Comparison of ENCODE assay signal across 9 cellular contexts in the genomic region with DNA sequence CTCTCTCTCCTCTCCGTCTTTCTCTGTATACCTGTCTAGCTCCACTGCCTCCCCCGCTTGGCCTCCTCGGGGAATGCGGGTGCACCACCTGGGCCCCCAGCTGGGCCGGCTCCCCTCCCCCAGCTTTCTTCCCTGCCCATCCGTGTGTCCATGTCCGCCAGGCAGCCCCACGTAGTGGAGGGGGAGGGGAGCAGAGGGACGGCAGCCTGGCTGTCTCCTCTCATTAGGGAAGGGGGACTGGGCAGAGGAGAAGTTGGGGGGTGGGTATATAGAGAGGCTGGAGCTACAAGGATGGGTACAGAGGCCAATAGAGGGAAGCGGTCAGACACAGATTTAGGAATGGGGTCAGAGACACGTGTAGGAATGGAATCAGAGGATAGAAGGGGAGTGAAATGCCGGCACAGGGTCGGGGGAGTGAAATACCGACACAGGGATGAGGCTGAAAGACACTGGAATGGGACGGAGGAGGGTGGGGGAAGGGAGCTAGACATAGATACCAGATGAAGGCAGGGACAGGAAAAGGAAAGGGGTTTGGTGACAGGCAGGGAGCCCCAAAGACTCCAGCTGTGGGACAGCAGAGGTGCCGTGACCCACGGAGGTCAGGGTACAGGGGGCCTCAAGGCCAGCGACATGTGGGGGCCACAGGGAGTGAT. TPM values are rescaled to one million over a fixed set of nuclear protein-coding genes. Genes with fewer than 3 reads are reported as not detected.
DNase-seq lines count a peak whose midpoint lies in the region; ATAC-seq and TF ChIP-seq lines count a peak whose summit lies in the region.
"Had no signal": no experiment of that assay in that cellular context is flagged by ENCODE, and none has a peak within 500 bp of the region (broad histone marks: within the 10 kb centered on the region; RNA-seq: fewer than 3 reads in every experiment).

No MANE protein-coding gene starts in this region.

- TF ChIP-seq POLR2A in prostate gland (IDR thresholded peaks at IDR 0.05) = no peak

- peaks cover 21% of the 10 kb centered on the region for H3K4me1 Mint-ChIP-seq in CD8-positive, alpha-beta T cell (ENCODE audit: low read depth)
- H3K4me1 Mint-ChIP-seq in stimulated activated naive CD8-positive, alpha-beta T cell treated with anti-CD3 and anti-CD28 coated beads, Interleukin-15, amount 100 ng/mL, for 72 hours = peaks cover 31% of the 10 kb centered on the region

- no peaks in the 10 kb centered on the region for H3K36me3 ChIP-seq in CD8-positive, alpha-beta T cell (ENCODE audit: insufficient read depth, low read length)
- no peaks in the 10 kb centered on the region for H3K36me3 ChIP-seq in adipocyte (ENCODE audit: control insufficient read depth, insufficient read depth, low read length, severe bottlenecking)
- no peaks in the 10 kb centered on the region for H3K36me3 ChIP-seq in prostate gland

- no peak for DNase-seq in CD8-positive, alpha-beta T cell
- DNase-seq in adipocyte (ENCODE audit: low read depth) (peak; percentile 36), left ventricle myocardium superior (peak; percentile 43), prostate gland (ENCODE audit: low spot score) (no peak), activated gamma-delta T cell treated with Interleukin-2 at 50 U/mL for 16 hours (no peak), GM13977 (ENCODE audit: low spot score) (no peak)
- no peak for DNase-seq in stimulated activated naive CD8-positive, alpha-beta T cell treated with anti-CD3 and anti-CD28 coated beads, Interleukin-15, amount 100 ng/mL, for 72 hours
- DNase-seq: GOT3 had no signal

- no peaks in the 10 kb centered on the region for H3K9me3 Mint-ChIP-seq in CD8-positive, alpha-beta T cell
- no peaks in the 10 kb centered on the region for H3K9me3 Mint-ChIP-seq in stimulated activated naive CD8-positive, alpha-beta T cell treated with anti-CD3 and anti-CD28 coated beads, Interleukin-15, amount 100 ng/mL, for 72 hours

- no peak overlapping the region for H3K4me3 ChIP-seq in CD8-positive, alpha-beta T cell (ENCODE audit: low read depth, low read length)
- H3K4me3 ChIP-seq in adipocyte (ENCODE audit: low read length) (peak overlapping the region; percentile 98), prostate gland (peak overlapping the region; percentile 99 to 100)

- H3K27me3 Mint-ChIP-seq in CD8-positive, alpha-beta T cell (ENCODE audit: low read depth) = peaks cover 21% of the 10 kb centered on the region
- peaks cover 66% of the 10 kb centered on the region for H3K27me3 Mint-ChIP-seq in stimulated activated naive CD8-positive, alpha-beta T cell treated with anti-CD3 and anti-CD28 coated beads, Interleukin-15, amount 100 ng/mL, for 72 hours

- ATAC-seq in CD8-positive, alpha-beta T cell = no peak
- ATAC-seq in left ventricle myocardium superior (no peak), HG02884 (IDR thresholded peaks at IDR 0.05; ENCODE audit: unreplicated experiment) (no peak)
- no peak for ATAC-seq in stimulated activated naive CD8-positive, alpha-beta T cell treated with anti-CD3 and anti-CD28 coated beads, Interleukin-15, amount 100 ng/mL, for 72 hours

- no peak overlapping the region for H3K27ac ChIP-seq in CD8-positive, alpha-beta T cell (ENCODE audit: low read depth, low read length)
- peak overlapping the region; percentile 99 to 100 for H3K27ac ChIP-seq in prostate gland

- POLR2A ChIA-PET in CD8-positive, alpha-beta T cell (lab: Charles Lee) = interaction anchor here (0.6 kb wide), 1 partner anchor 61 kb away, joined by 3 read pairs; no protein-coding TSS in a partner anchor

- in situ Hi-C loops in GM13977 (cut with MboI; ENCODE audit: low pct_unique_long_range_greater_than_20kb, low sequenced_read_pairs, unreplicated experiment) = no loop called here

- H3K36me3 Mint-ChIP-seq in CD8-positive, alpha-beta T cell = no peaks in the 10 kb centered on the region

- H3K9ac ChIP-seq in adipocyte (ENCODE audit: low read length) = peak overlapping the region; percentile 98

- CTCF ChIA-PET in CD8-positive, alpha-beta T cell (lab: Charles Lee) = interaction anchor here (2.7 kb wide), 1 partner anchor 65 kb away, joined by 11 read pairs; no protein-coding TSS in a partner anchor

- no peaks in the 10 kb centered on the region for H3K27me3 ChIP-seq in CD8-positive, alpha-beta T cell (ENCODE audit: insufficient read depth, low read length)
- H3K27me3 ChIP-seq in adipocyte (replicated peaks; ENCODE audit: control insufficient read depth, insufficient read depth, low read length) (no peaks in the 10 kb centered on the region), prostate gland (replicated peaks; ENCODE audit: insufficient read depth) (no peaks in the 10 kb centered on the region)

- H3K27ac Mint-ChIP-seq in CD8-positive, alpha-beta T cell = peak overlapping the region; percentile 28
- H3K27ac Mint-ChIP-seq in stimulated activated naive CD8-positive, alpha-beta T cell treated with anti-CD3 and anti-CD28 coated beads, Interleukin-15, amount 100 ng/mL, for 72 hours = peak overlapping the region in 1 of 2 donors; percentile 67

- no peak for TF ChIP-seq CTCF in CD8-positive, alpha-beta T cell (IDR thresholded peaks at IDR 0.05)
- TF ChIP-seq CTCF in prostate gland (IDR thresholded peaks at IDR 0.05) = no peak
- no peak for TF ChIP-seq CTCF in GM13977 (IDR thresholded peaks at IDR 0.05; ENCODE audit: extremely low read depth, insufficient read depth, missing control alignments)

- H3K9me3 ChIP-seq in CD8-positive, alpha-beta T cell (ENCODE audit: low read length) = no peaks in the 10 kb centered on the region
- H3K9me3 ChIP-seq in adipocyte (ENCODE audit: control insufficient read depth, low read length) = no peaks in the 10 kb centered on the region
- no peaks in the 10 kb centered on the region for H3K9me3 ChIP-seq in prostate gland

- 28% methylated on average over 18 of the region's 18 CpGs for WGBS in prostate gland

- intact Hi-C loops in CD8-positive, alpha-beta T cell (cut with DNase I, micrococcal nuclease) = loop anchor here in 1 of 2 experiments (10.0 kb wide), 1 partner anchor 124 kb away; no protein-coding TSS in a partner anchor
- intact Hi-C loops in left ventricle myocardium superior (cut with micrococcal nuclease) (no loop called here), prostate gland (cut with DNase I) (loop anchor here (5.0 kb wide), 1 partner anchor 103 kb away; no protein-coding TSS in a partner anchor)

- no peak overlapping the region for H3K4me3 Mint-ChIP-seq in CD8-positive, alpha-beta T cell
- no peak overlapping the region for H3K4me3 Mint-ChIP-seq in stimulated activated naive CD8-positive, alpha-beta T cell treated with anti-CD3 and anti-CD28 coated beads, Interleukin-15, amount 100 ng/mL, for 72 hours

- H3K4me1 ChIP-seq in CD8-positive, alpha-beta T cell (ENCODE audit: insufficient read depth, low read length) = peaks cover 39% of the 10 kb centered on the region
- H3K4me1 ChIP-seq in adipocyte (ENCODE audit: control insufficient read depth, insufficient read depth, low read length) = peaks cover 19% of the 10 kb centered on the region
- peaks cover 11% of the 10 kb centered on the region for H3K4me1 ChIP-seq in prostate gland (replicated peaks)

RNA-seq across cellular contexts. Expression of gene NECTIN2, which starts 2.8 kb away (rescaled TPM):
- total RNA-seq in CD8-positive, alpha-beta T cell = 1 to 10 TPM; 2.0 to 2.5 TPM
- total RNA-seq in left ventricle myocardium superior = 35.4 TPM
- total RNA-seq in prostate gland = 100 to 1,000 TPM; 223 to 279 TPM

RNA-seq across cellular contexts. Expression of gene BCAM, which starts 40.0 kb away (rescaled TPM):
- not detected for total RNA-seq in CD8-positive, alpha-beta T cell
- total RNA-seq in left ventricle myocardium superior = 85.5 TPM
- total RNA-seq in prostate gland = 100 to 1,000 TPM; 258 to 501 TPM

RNA-seq across cellular contexts. Expression of gene TOMM40, which starts 42.1 kb away (rescaled TPM):
- 10 to 100 TPM; 25.8 to 27.4 TPM for total RNA-seq in CD8-positive, alpha-beta T cell
- total RNA-seq in left ventricle myocardium superior (49.8 TPM), prostate gland (10 to 100 TPM; 44.9 to 81.3 TPM)

RNA-seq across cellular contexts. Expression of gene APOE, which starts 56.7 kb away (rescaled TPM):
- total RNA-seq in CD8-positive, alpha-beta T cell = 1 to 10 TPM; 5.0 TPM
- total RNA-seq in left ventricle myocardium superior (18.9 TPM), prostate gland (100 to 1,000 TPM; 206 to 503 TPM)

Comparison
In these comparisons a context has a peak if more than half of its experiments do, and no peak if none do; other contexts are left out.
1. DNase-seq: peak in adipocyte (single experiment) and left ventricle myocardium superior (single experiment); none in CD8-positive, alpha-beta T cell (0 of 7), prostate gland (single experiment), activated gamma-delta T cell treated with Interleukin-2 at 50 U/mL for 16 hours (single experiment), GM13977 (single experiment) and stimulated activated naive CD8-positive, alpha-beta T cell treated with anti-CD3 and anti-CD28 coated beads, Interleukin-15, amount 100 ng/mL, for 72 hours (0 of 2).
2. RNA of gene NECTIN2, which starts 2.8 kb away (total RNA-seq): 223 to 279 TPM in prostate gland and 35.4 TPM in left ventricle myocardium superior (single experiment); 2.0 to 2.5 TPM in CD8-positive, alpha-beta T cell; every median in the first group is over 10 times any median in the second.
3. RNA of gene BCAM, which starts 40.0 kb away (total RNA-seq): 258 to 501 TPM in prostate gland and 85.5 TPM in left ventricle myocardium superior (single experiment); not detected in CD8-positive, alpha-beta T cell; every median in the first group is over 10 times any median in the second.